In the genomic region with DNA sequence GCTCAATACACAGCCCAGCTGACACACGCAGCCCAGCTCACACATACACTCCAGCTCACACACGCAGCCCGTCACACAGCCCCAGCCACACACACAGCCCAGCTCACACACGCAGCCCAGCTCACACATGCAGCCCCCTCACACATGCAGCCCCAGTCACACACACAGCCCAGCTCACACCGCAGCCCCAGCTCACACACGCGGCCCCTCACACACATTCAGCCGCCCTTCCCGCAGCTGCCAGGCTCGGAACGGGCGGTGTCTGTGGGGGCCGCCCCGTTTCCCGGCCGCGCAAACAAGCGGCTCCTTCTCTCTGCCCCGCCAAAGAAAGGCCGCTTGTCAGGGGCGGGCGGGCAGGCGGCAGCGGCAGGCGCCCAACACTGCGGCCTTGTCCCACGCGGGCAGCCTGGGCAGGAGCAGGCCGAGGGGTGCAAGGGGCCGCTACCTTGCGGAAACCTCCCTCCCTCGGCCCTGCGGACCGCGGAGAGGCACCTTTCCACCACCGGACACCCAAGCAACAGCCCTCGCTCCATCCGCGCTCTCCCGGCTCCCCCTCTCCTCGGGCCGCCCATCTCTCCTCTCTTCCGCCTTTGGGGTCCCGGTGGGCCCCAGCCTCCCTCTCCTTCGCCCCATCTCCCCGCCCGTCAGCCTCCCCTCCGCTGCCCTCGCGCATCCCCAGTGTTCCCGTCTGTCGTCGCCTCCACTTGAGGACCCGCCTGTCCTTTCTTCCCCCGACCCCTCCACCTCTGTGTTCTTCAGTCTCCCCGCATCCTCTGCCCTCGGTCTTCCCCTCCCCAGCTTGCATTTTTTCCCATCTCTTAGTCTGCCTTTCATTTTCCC, we compare ENCODE assay signal across 8 cellular contexts. TPM values are rescaled to one million over a fixed set of nuclear protein-coding genes. Genes with fewer than 3 reads are reported as not detected.
DNase-seq lines count a peak whose midpoint lies in the region; ATAC-seq and TF ChIP-seq lines count a peak whose summit lies in the region.

No MANE protein-coding gene starts in this region.

- H3K4me3 ChIP-seq in Caco-2 (ENCODE audit: low read depth, low read length), result no peak overlapping the region
- peak overlapping the region; percentile 76 to 86 (median 83) for H3K4me3 ChIP-seq in esophagus muscularis mucosa
- H3K4me3 ChIP-seq in neural progenitor cell, result peak overlapping the region; percentile 41
- peak overlapping the region; percentile 81 to 94 for H3K4me3 ChIP-seq in vagina

- H3K4me2 ChIP-seq in neural progenitor cell, result peak overlapping the region; percentile 78

- ATAC-seq in GM18502 (IDR thresholded peaks at IDR 0.05; ENCODE audit: poor library complexity, unreplicated experiment), result no peak

- H3K79me2 ChIP-seq in neural progenitor cell (ENCODE audit: low read depth), result no peaks in the 10 kb centered on the region

- peak overlapping the region; percentile 78 for H2AFZ ChIP-seq in neural progenitor cell (replicated peaks)

- H3K27me3 ChIP-seq in Caco-2 (replicated peaks; ENCODE audit: control insufficient read depth, insufficient read depth, low read length), result no peaks in the 10 kb centered on the region
- H3K27me3 ChIP-seq in esophagus muscularis mucosa, result no peaks in the 10 kb centered on the region
- peaks cover 68% of the 10 kb centered on the region for H3K27me3 ChIP-seq in neural progenitor cell
- H3K27me3 ChIP-seq in vagina, result no peaks in the 10 kb centered on the region

- H3K36me3 ChIP-seq in Caco-2 (ENCODE audit: control insufficient read depth, insufficient read depth, low read length) (no peaks in the 10 kb centered on the region), esophagus muscularis mucosa (peaks cover 5 to 15% (median 12%) of the 10 kb centered on the region in 4 donors), neural progenitor cell (no peaks in the 10 kb centered on the region), vagina (peaks cover 0 to 7% of the 10 kb centered on the region in 2 donors)

- H3K4me3 Mint-ChIP-seq in Caco-2 (ENCODE audit: unreplicated experiment) (peak overlapping the region; percentile 79), neural progenitor cell (peak overlapping the region; percentile 82)
- H3K4me3 Mint-ChIP-seq in activated CD4-positive, alpha-beta memory T cell treated with anti-CD3 and anti-CD28 coated beads for 36 hours, result peak overlapping the region; percentile 57

- TF ChIP-seq POLR2A in esophagus muscularis mucosa (IDR thresholded peaks at IDR 0.05; ENCODE audit: low read depth), result no peak
- TF ChIP-seq POLR2A in vagina (IDR thresholded peaks at IDR 0.05), result no peak

- no peak for TF ChIP-seq EP300 in esophagus muscularis mucosa (IDR thresholded peaks at IDR 0.05)

- intact Hi-C loops in Caco-2 (cut with micrococcal nuclease; ENCODE audit: unreplicated experiment), result no loop called here
- intact Hi-C loops in activated CD4-positive, alpha-beta memory T cell treated with anti-CD3 and anti-CD28 coated beads for 36 hours (cut with micrococcal nuclease), result no loop called here
- intact Hi-C loops in esophagus muscularis mucosa (cut with DNase I), result loop anchor here (5.0 kb wide), 2 partner anchors 37 to 48 kb away; partner anchors contain the start of gene ARCN1
- intact Hi-C loops in vagina (cut with DNase I), result no loop called here

- H3K9me3 ChIP-seq in Caco-2, result no peaks in the 10 kb centered on the region
- H3K9me3 ChIP-seq in esophagus muscularis mucosa, result no peaks in the 10 kb centered on the region
- H3K9me3 ChIP-seq in neural progenitor cell (ENCODE audit: low read depth), result no peaks in the 10 kb centered on the region
- H3K9me3 ChIP-seq in vagina, result no peaks in the 10 kb centered on the region

- H3K9me3 Mint-ChIP-seq in Caco-2 (ENCODE audit: unreplicated experiment) (no peaks in the 10 kb centered on the region), neural progenitor cell (no peaks in the 10 kb centered on the region)
- no peaks in the 10 kb centered on the region for H3K9me3 Mint-ChIP-seq in activated CD4-positive, alpha-beta memory T cell treated with anti-CD3 and anti-CD28 coated beads for 36 hours

- H3F3A ChIP-seq in neural progenitor cell (ENCODE audit: low read depth), result peaks cover 33% of the 10 kb centered on the region

- peaks cover 9% of the 10 kb centered on the region for H4K20me1 ChIP-seq in neural progenitor cell (ENCODE audit: low read depth)

- 55% methylated on average over 50 of the region's 57 CpGs for WGBS in esophagus muscularis mucosa

- H3K36me3 Mint-ChIP-seq in Caco-2 (ENCODE audit: insufficient read depth, unreplicated experiment) (peaks cover 11% of the 10 kb centered on the region), neural progenitor cell (no peaks in the 10 kb centered on the region)
- H3K36me3 Mint-ChIP-seq in activated CD4-positive, alpha-beta memory T cell treated with anti-CD3 and anti-CD28 coated beads for 36 hours, result no peaks in the 10 kb centered on the region

- H3K27ac Mint-ChIP-seq in Caco-2 (ENCODE audit: unreplicated experiment), result no peak overlapping the region
- no peak overlapping the region for H3K27ac Mint-ChIP-seq in activated CD4-positive, alpha-beta memory T cell treated with anti-CD3 and anti-CD28 coated beads for 36 hours
- no peak overlapping the region for H3K27ac Mint-ChIP-seq in neural progenitor cell

- H3K4me1 ChIP-seq in Caco-2, result peaks cover 30% of the 10 kb centered on the region
- H3K4me1 ChIP-seq in esophagus muscularis mucosa, result peaks cover 44 to 89% (median 84%) of the 10 kb centered on the region in 4 donors
- peaks cover 62% of the 10 kb centered on the region for H3K4me1 ChIP-seq in neural progenitor cell
- H3K4me1 ChIP-seq in vagina, result peaks cover 78% of the 10 kb centered on the region

- DNase-seq in Caco-2, result no peak
- DNase-seq in activated CD4-positive, alpha-beta memory T cell treated with anti-CD3 and anti-CD28 coated beads for 36 hours, result peak; percentile 43
- no peak for DNase-seq in esophagus muscularis mucosa (ENCODE audit: extremely low spot score)
- DNase-seq in neural progenitor cell (ENCODE audit: low spot score), result peak; percentile 56
- DNase-seq in vagina (ENCODE audit: extremely low spot score in 2 of 2), result no peak
- no peak for DNase-seq in NCI-H345 (lab: John Stamatoyannopoulos, UW)
- no peak for DNase-seq in HCEC 1CT

- POLR2A ChIA-PET in Caco-2 (lab: Charles Lee), result interaction anchor here (0.6 kb wide), 1 partner anchor 575 kb away, joined by 3 read pairs; no protein-coding TSS in a partner anchor
- POLR2A ChIA-PET in activated CD4-positive, alpha-beta memory T cell treated with anti-CD3 and anti-CD28 coated beads for 36 hours (lab: Charles Lee), result interaction anchor here (1.3 to 1.7 kb wide), 3 partner anchors 15 to 250 kb away, joined by 4 to 5 read pairs (median 4); partner anchors contain the start of genes ARCN1 and UBE4A

- TF ChIP-seq CTCF in Caco-2 (IDR thresholded peaks at IDR 0.05; ENCODE audit: insufficient read depth in 1 of 2, low read depth in 1 of 2, low read length in 1 of 2, severe bottlenecking in 1 of 2, unreplicated experiment in 1 of 2), result no peak
- TF ChIP-seq CTCF in esophagus muscularis mucosa (IDR thresholded peaks at IDR 0.05), result no peak
- TF ChIP-seq CTCF in neural progenitor cell (IDR thresholded peaks at IDR 0.05), result no peak
- no peak for TF ChIP-seq CTCF in vagina (IDR thresholded peaks at IDR 0.05)

- BruUV-seq in Caco-2 (replicated peaks; lab: Mats Ljungman, UMichigan), result no TSS peak

- H3K9ac ChIP-seq in neural progenitor cell, result no peak overlapping the region

- H3K27ac ChIP-seq in esophagus muscularis mucosa (replicated peaks in 1 of 4) (peak overlapping the region; percentile 92 to 96 (median 94)), neural progenitor cell (no peak overlapping the region), vagina (peak overlapping the region; percentile 98)

- CTCF ChIA-PET in Caco-2 (lab: Charles Lee), result interaction anchor here (0.6 to 6.7 kb wide), 9 partner anchors 9 to 410 kb away, joined by 4 to 38 read pairs (median 9); no protein-coding TSS in a partner anchor
- CTCF ChIA-PET in activated CD4-positive, alpha-beta memory T cell treated with anti-CD3 and anti-CD28 coated beads for 36 hours (lab: Charles Lee), result interaction anchor here (0.7 to 11.7 kb wide), 8 partner anchors 8 to 320 kb away, joined by 3 to 137 read pairs (median 4); partner anchors contain the start of gene ARCN1

- H3K27me3 Mint-ChIP-seq in Caco-2 (ENCODE audit: insufficient read depth, unreplicated experiment) (no peaks in the 10 kb centered on the region), neural progenitor cell (ENCODE audit: insufficient read depth, low read depth) (peaks cover 23% of the 10 kb centered on the region)
- peaks cover 12% of the 10 kb centered on the region for H3K27me3 Mint-ChIP-seq in activated CD4-positive, alpha-beta memory T cell treated with anti-CD3 and anti-CD28 coated beads for 36 hours

- H3K4me1 Mint-ChIP-seq in Caco-2 (ENCODE audit: low read depth, unreplicated experiment), result peaks cover 30% of the 10 kb centered on the region
- peaks cover 22% of the 10 kb centered on the region for H3K4me1 Mint-ChIP-seq in activated CD4-positive, alpha-beta memory T cell treated with anti-CD3 and anti-CD28 coated beads for 36 hours (ENCODE audit: low read depth)
- peaks cover 61% of the 10 kb centered on the region for H3K4me1 Mint-ChIP-seq in neural progenitor cell

RNA-seq across cellular contexts. Expression of gene PHLDB1, which starts 2.2 kb away (rescaled TPM):
- total RNA-seq in Caco-2 (2022), result 72.1 and 73.6 TPM in 2 replicates
- total RNA-seq in activated CD4-positive, alpha-beta memory T cell treated with anti-CD3 and anti-CD28 coated beads for 36 hours, result 1 to 10 TPM; 2.0 to 2.4 TPM
- total RNA-seq in esophagus muscularis mucosa, result 10 to 100 TPM; 62.6 to 92.2 (median 78.9) TPM
- 35.7 and 100 TPM in 2 replicates for total RNA-seq in neural progenitor cell (ENCODE audit: low replicate concordance)
- 119 TPM for total RNA-seq in vagina

RNA-seq across cellular contexts. Expression of gene ARCN1, which starts 37.4 kb away (rescaled TPM):
- total RNA-seq in Caco-2 (2022), result 313 and 330 TPM in 2 replicates
- total RNA-seq in activated CD4-positive, alpha-beta memory T cell treated with anti-CD3 and anti-CD28 coated beads for 36 hours, result 100 to 1,000 TPM; 180 to 182 TPM
- total RNA-seq in esophagus muscularis mucosa, result 100 to 1,000 TPM in 2 of 4 donors, 10 to 100 TPM in 2; 83.9 to 115 (median 102) TPM
- 97.8 and 112 TPM in 2 replicates for total RNA-seq in neural progenitor cell (ENCODE audit: low replicate concordance)
- 78.6 TPM for total RNA-seq in vagina

RNA-seq across cellular contexts. Expression of gene IFT46, which starts 43.9 kb away (rescaled TPM):
- total RNA-seq in Caco-2 (2022) (26.8 and 30.6 TPM in 2 replicates), esophagus muscularis mucosa (10 to 100 TPM; 21.3 to 31.6 (median 27.9) TPM), neural progenitor cell (ENCODE audit: low replicate concordance) (40.1 and 47.5 TPM in 2 replicates), vagina (30.0 TPM)
- total RNA-seq in activated CD4-positive, alpha-beta memory T cell treated with anti-CD3 and anti-CD28 coated beads for 36 hours, result 10 to 100 TPM; 16.0 to 17.1 TPM

Comparison
In these comparisons a context has a peak if more than half of its experiments do, and no peak if none do; other contexts are left out.
1. DNase-seq: peak in activated CD4-positive, alpha-beta memory T cell treated with anti-CD3 and anti-CD28 coated beads for 36 hours (single experiment) and neural progenitor cell (single experiment); none in Caco-2 (0 of 2), esophagus muscularis mucosa (single experiment), vagina (0 of 2), NCI-H345 (single experiment) and HCEC 1CT (single experiment).
2. RNA of gene PHLDB1, which starts 2.2 kb away (total RNA-seq): 119 TPM in vagina (single experiment), 62.6 to 92.2 TPM in esophagus muscularis mucosa, 72.1 to 73.6 TPM in Caco-2 and 35.7 to 100 TPM in neural progenitor cell; 2.0 to 2.4 TPM in activated CD4-positive, alpha-beta memory T cell treated with anti-CD3 and anti-CD28 coated beads for 36 hours; every median in the first group is over 10 times any median in the second.
3. Peak in every context shown above with its lines, with median percentiles within 50 percentile points of each other: H3K4me3 Mint-ChIP-seq.